8 cellular contexts compared by ENCODE assay signal in the genomic region with DNA sequence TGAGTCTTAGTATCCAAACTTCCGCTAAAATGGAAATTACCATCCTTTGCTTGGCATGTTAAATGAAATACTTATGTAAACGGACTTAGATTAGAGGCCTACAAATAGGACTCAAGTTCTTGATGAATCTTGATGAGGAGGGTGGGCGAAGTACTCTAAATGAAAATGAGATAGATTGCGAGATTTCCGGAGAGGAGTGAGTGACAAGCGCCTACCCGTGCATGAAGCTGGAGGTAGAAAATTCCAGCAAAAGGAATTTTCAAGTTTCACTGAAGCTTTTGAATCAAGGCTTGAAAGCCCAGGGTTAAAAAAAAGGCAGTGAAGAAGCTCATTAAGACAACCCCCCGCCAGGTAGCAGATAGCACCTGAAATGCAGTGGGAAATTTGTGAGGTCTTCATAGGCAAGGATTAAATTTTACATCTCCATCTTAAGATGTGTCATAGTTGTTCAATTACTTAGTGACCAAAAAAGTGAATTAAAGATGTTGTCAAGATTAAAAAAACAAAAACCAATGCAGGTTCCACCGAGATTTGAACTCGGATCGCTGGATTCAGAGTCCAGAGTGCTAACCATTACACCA. TPM values are rescaled to one million over a fixed set of nuclear protein-coding genes. Genes with fewer than 3 reads are reported as not detected.
A peak's percentile ranks its signal among the peaks of the same experiment; 100 is the strongest.
DNase-seq lines count a peak whose midpoint lies in the region; ATAC-seq, FAIRE-seq and TF ChIP-seq lines count a peak whose summit lies in the region.

No MANE protein-coding gene starts in this region.

- H3K36me3 ChIP-seq in SJSA1 (peaks cover 10% of the 10 kb centered on the region; the same call in 1 of the 2 replicates), skeletal muscle tissue (ENCODE audit: control insufficient read depth in 3 of 3, insufficient read depth in 3 of 3, low read length in 3 of 3) (no peaks in the 10 kb centered on the region)

- no peak for TF ChIP-seq CTCF in foreskin fibroblast (IDR thresholded peaks at IDR 0.05; ENCODE audit: low read depth, low read length)

- H3K27ac ChIP-seq in SJSA1 (no peak overlapping the region; the same call in 1 of the 2 replicates), skeletal muscle tissue (ENCODE audit: low read depth, low read length) (peak overlapping the region; percentile 98)

- DNase-seq in HCEC 1CT (peak; percentile 61), SJSA1 (ENCODE audit: low read depth in 1 of 2, low spot score in 2 of 2) (no peak), foreskin fibroblast (no peak), HTR-8/SVneo (ENCODE audit: insufficient read length, low spot score) (no peak), activated gamma-delta T cell (lab: John Stamatoyannopoulos, UW) (no peak), NCI-H2107 (lab: John Stamatoyannopoulos, UW) (no peak)

- ATAC-seq in HG03280 (IDR thresholded peaks at IDR 0.05; ENCODE audit: unreplicated experiment), result no peak

- H3K27me3 ChIP-seq in SJSA1 (replicated peaks) (no peaks in the 10 kb centered on the region), skeletal muscle tissue (ENCODE audit: control insufficient read depth in 3 of 3, insufficient read depth in 3 of 3, low read length in 3 of 3) (no peaks in the 10 kb centered on the region)

- peak overlapping the region; percentile 98 to 100 (median 98) for H3K9ac ChIP-seq in skeletal muscle tissue (ENCODE audit: low read depth in 1 of 3, low read length in 3 of 3)

- H3K4me1 ChIP-seq in SJSA1 (replicated peaks) (peaks cover 12% of the 10 kb centered on the region), skeletal muscle tissue (ENCODE audit: control insufficient read depth in 3 of 3, insufficient read depth in 3 of 3, low read length in 3 of 3) (peaks cover 10% of the 10 kb centered on the region in 3 donors)

- no peak for FAIRE-seq in HTR-8/SVneo (lab: Jason Lieb, UNC)

- H3K4me3 ChIP-seq in SJSA1 (peak overlapping the region; percentile 71), foreskin fibroblast (ENCODE audit: low read depth in 1 of 2, low read length in 2 of 2) (peak overlapping the region; percentile 99 to 100), skeletal muscle tissue (ENCODE audit: low read length in 3 of 3) (peak overlapping the region; percentile 94 to 100 (median 99))

- no peaks in the 10 kb centered on the region for H3K9me3 ChIP-seq in SJSA1 (replicated peaks)
- H3K9me3 ChIP-seq in skeletal muscle tissue (ENCODE audit: control insufficient read depth in 3 of 3, low read length in 3 of 3), result no peaks in the 10 kb centered on the region

RNA-seq across cellular contexts. Expression of a gene that starts 0.7 kb away (rescaled TPM):
- 196 and 205 TPM in 2 replicates for total RNA-seq in SJSA1 (2014; rRNA removed; shearing (Covaris generic))
- 50.1 TPM for total RNA-seq in skeletal muscle tissue
